In genomic region chr11:72683782-72684200, GRCh38 we compare ENCODE assay signal across 8 cellular contexts. TPM values are rescaled to one million over a fixed set of nuclear protein-coding genes. Genes with fewer than 3 reads are reported as not detected.
DNase-seq lines count a peak whose midpoint lies in the region; ATAC-seq, FAIRE-seq and TF ChIP-seq lines count a peak whose summit lies in the region.

No MANE protein-coding gene starts in this region.

- POLR2A ChIA-PET in HEK293 (lab: Yijun Ruan, JAX): no interaction called here

- TF ChIP-seq EP300 in ovary (IDR thresholded peaks at IDR 0.05) (no peak), upper lobe of left lung (IDR thresholded peaks at IDR 0.05) (no peak)

- peaks cover 11% of the 10 kb centered on the region for H3K36me3 Mint-ChIP-seq in CD4-positive, CD25-positive, alpha-beta regulatory T cell

- TF ChIP-seq POLR2A in ovary (IDR thresholded peaks at IDR 0.05) (no peak), upper lobe of left lung (IDR thresholded peaks at IDR 0.05) (no peak)

- TF ChIP-seq CTCF in HEK293 (tag by site-specific recombination; IDR thresholded peaks at IDR 0.05) (peak; percentile 79), foreskin keratinocyte (conservative IDR thresholded peaks at IDR 0.05) (peak; percentile 80), ovary (IDR thresholded peaks at IDR 0.05) (peak; percentile 61 to 92 (median 86)), upper lobe of left lung (IDR thresholded peaks at IDR 0.05) (peak; percentile 92 to 95 (median 93))

- H3K27ac ChIP-seq in CD4-positive, CD25-positive, alpha-beta regulatory T cell (ENCODE audit: insufficient read depth, low read length, poor library complexity, severe bottlenecking): no peak overlapping the region
- no peak overlapping the region for H3K27ac ChIP-seq in HEK293 (ENCODE audit: extremely low read depth, low read depth, low read length)
- no peak overlapping the region for H3K27ac ChIP-seq in foreskin keratinocyte
- no peak overlapping the region for H3K27ac ChIP-seq in ovary
- peak overlapping the region in 2 of 4 donors; percentile 26 to 40 for H3K27ac ChIP-seq in upper lobe of left lung

- no peak overlapping the region for H3K4me3 ChIP-seq in CD4-positive, CD25-positive, alpha-beta regulatory T cell (ENCODE audit: low read depth, low read length)
- H3K4me3 ChIP-seq in HEK293 (ENCODE audit: low read depth, low read length) (no peak overlapping the region), ovary (no peak overlapping the region), upper lobe of left lung (no peak overlapping the region)

- no peaks in the 10 kb centered on the region for H3K27me3 ChIP-seq in CD4-positive, CD25-positive, alpha-beta regulatory T cell (ENCODE audit: control insufficient read depth, insufficient read depth, low read length)
- peaks cover 19% of the 10 kb centered on the region for H3K27me3 ChIP-seq in foreskin keratinocyte
- H3K27me3 ChIP-seq in ovary: no peaks in the 10 kb centered on the region
- H3K27me3 ChIP-seq in upper lobe of left lung: peaks cover 0 to 2% (median 0%) of the 10 kb centered on the region in 4 donors

- peaks cover 7% of the 10 kb centered on the region for H3K27me3 Mint-ChIP-seq in CD4-positive, CD25-positive, alpha-beta regulatory T cell

- no peaks in the 10 kb centered on the region for H3K9me3 ChIP-seq in CD4-positive, CD25-positive, alpha-beta regulatory T cell (ENCODE audit: control insufficient read depth in 2 of 2, low read length in 2 of 2)
- H3K9me3 ChIP-seq in HEK293 (ENCODE audit: control insufficient read depth, insufficient read depth, low read depth, low read length) (no peaks in the 10 kb centered on the region), ovary (no peaks in the 10 kb centered on the region), upper lobe of left lung (no peaks in the 10 kb centered on the region)

- peak; percentile 64 to 73 for ATAC-seq in CD4-positive, CD25-positive, alpha-beta regulatory T cell (ENCODE audit: low read depth in 2 of 2)
- ATAC-seq in foreskin keratinocyte (peak; percentile 41), upper lobe of left lung (ENCODE audit: low FRiP score in 2 of 2) (peak; percentile 64 to 72), GM19324 (IDR thresholded peaks at IDR 0.05; ENCODE audit: low FRiP score, unreplicated experiment) (no peak)

- peaks cover 18% of the 10 kb centered on the region for H3K36me3 ChIP-seq in CD4-positive, CD25-positive, alpha-beta regulatory T cell (ENCODE audit: control insufficient read depth, insufficient read depth, low read length)
- H3K36me3 ChIP-seq in HEK293 (ENCODE audit: control insufficient read depth in 2 of 2, insufficient read depth in 1 of 2, low read length in 2 of 2): peaks cover 0 to 49% of the 10 kb centered on the region in 2 experiments; a peak in 1 of 3 replicates
- H3K36me3 ChIP-seq in ovary: no peaks in the 10 kb centered on the region
- H3K36me3 ChIP-seq in upper lobe of left lung: peaks cover 9 to 56% (median 44%) of the 10 kb centered on the region in 4 donors

- H3K4me1 ChIP-seq in CD4-positive, CD25-positive, alpha-beta regulatory T cell (ENCODE audit: control insufficient read depth, insufficient read depth, low read length, poor library complexity, severe bottlenecking): no peaks in the 10 kb centered on the region
- H3K4me1 ChIP-seq in HEK293 (ENCODE audit: control insufficient read depth, insufficient read depth, low read length) (no peaks in the 10 kb centered on the region), foreskin keratinocyte (no peaks in the 10 kb centered on the region), ovary (ENCODE audit: insufficient read depth) (no peaks in the 10 kb centered on the region), upper lobe of left lung (peaks cover 8 to 27% (median 14%) of the 10 kb centered on the region in 4 donors)

- peak overlapping the region in 2 of 3 donors; percentile 40 to 56 for H3K27ac Mint-ChIP-seq in CD4-positive, CD25-positive, alpha-beta regulatory T cell

- DNase-seq in CD4-positive, CD25-positive, alpha-beta regulatory T cell: peak; percentile 38 to 58 (median 56)
- DNase-seq in RCC 7860 (ENCODE audit: low spot score) (peak; percentile 7), foreskin keratinocyte (no peak), ovary (peak; percentile 49 to 82 (median 72)), upper lobe of left lung (peak; percentile 65 to 90)
- peak; percentile 38 to 51 for DNase-seq in activated T-helper 1 cell treated with anti-CD3 and anti-CD28 coated beads, Interleukin-2, amount 50 U/mL, for 16 hours (ENCODE audit: low read depth in 1 of 2, low spot score in 1 of 2)

- peaks cover 0 to 22% (median 10%) of the 10 kb centered on the region in 4 donors for H3K4me1 Mint-ChIP-seq in CD4-positive, CD25-positive, alpha-beta regulatory T cell

- 54 to 68% (median 61%) methylated on average over 5 to 7 of the region's 7 CpGs for WGBS in ovary, 3 donors
- WGBS in upper lobe of left lung, 2 donors: 51% methylated on average over 7 of the region's 7 CpGs; no CpG with 5 or more reads in 1 of the 2 donors

- peaks cover 0 to 2% (median 0%) of the 10 kb centered on the region in 7 donors for H3K9me3 Mint-ChIP-seq in CD4-positive, CD25-positive, alpha-beta regulatory T cell

- no peak overlapping the region for H3K4me3 Mint-ChIP-seq in CD4-positive, CD25-positive, alpha-beta regulatory T cell

- FAIRE-seq in RCC 7860 (lab: Jason Lieb, UNC): no peak

- intact Hi-C loops in ovary (cut with DNase I): loop anchor here in 2 of 4 donors (5.0 kb wide), 1 partner anchor 96 kb away; no protein-coding TSS in a partner anchor

- CTCF ChIA-PET in HEK293 (lab: Yijun Ruan, JAX): interaction anchor here (0.5 to 5.1 kb wide), 31 partner anchors 9 to 652 kb away, joined by 3 to 50 read pairs (median 4); partner anchors contain the start of gene PDE2A

TF ChIP-seq in HEK293, 187 proteins besides CTCF, POLR2A, EP300 and RAD21 (continues in another document):
- no peak for TF ChIP-seq ZNF521 (tag by site-specific recombination; IDR thresholded peaks at IDR 0.05)
- TF ChIP-seq, protein P1, sequence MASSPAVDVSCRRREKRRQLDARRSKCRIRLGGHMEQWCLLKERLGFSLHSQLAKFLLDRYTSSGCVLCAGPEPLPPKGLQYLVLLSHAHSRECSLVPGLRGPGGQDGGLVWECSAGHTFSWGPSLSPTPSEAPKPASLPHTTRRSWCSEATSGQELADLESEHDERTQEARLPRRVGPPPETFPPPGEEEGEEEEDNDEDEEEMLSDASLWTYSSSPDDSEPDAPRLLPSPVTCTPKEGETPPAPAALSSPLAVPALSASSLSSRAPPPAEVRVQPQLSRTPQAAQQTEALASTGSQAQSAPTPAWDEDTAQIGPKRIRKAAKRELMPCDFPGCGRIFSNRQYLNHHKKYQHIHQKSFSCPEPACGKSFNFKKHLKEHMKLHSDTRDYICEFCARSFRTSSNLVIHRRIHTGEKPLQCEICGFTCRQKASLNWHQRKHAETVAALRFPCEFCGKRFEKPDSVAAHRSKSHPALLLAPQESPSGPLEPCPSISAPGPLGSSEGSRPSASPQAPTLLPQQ (tag by site-specific recombination; IDR thresholded peaks at IDR 0.05): no peak
- no peak for TF ChIP-seq HOXD13 (CRISPR knock-in tag; IDR thresholded peaks at IDR 0.05; ENCODE audit: borderline replicate concordance)
- no peak for TF ChIP-seq MZF1 (tag by site-specific recombination; IDR thresholded peaks at IDR 0.05; ENCODE audit: borderline replicate concordance)
- TF ChIP-seq KLF16 (tag by site-specific recombination; IDR thresholded peaks at IDR 0.05): no peak
- 0 out of 2 replicates have a peak, but pooled peaks have one; percentile 21 for TF ChIP-seq ZBTB17 (tag by site-specific recombination; IDR thresholded peaks at IDR 0.05)
- TF ChIP-seq GLIS2 (tag by site-specific recombination; IDR thresholded peaks at IDR 0.05): peak; percentile 67
- TF ChIP-seq, protein P2, sequence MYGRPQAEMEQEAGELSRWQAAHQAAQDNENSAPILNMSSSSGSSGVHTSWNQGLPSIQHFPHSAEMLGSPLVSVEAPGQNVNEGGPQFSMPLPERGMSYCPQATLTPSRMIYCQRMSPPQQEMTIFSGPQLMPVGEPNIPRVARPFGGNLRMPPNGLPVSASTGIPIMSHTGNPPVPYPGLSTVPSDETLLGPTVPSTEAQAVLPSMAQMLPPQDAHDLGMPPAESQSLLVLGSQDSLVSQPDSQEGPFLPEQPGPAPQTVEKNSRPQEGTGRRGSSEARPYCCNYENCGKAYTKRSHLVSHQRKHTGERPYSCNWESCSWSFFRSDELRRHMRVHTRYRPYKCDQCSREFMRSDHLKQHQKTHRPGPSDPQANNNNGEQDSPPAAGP (tag by site-specific recombination; IDR thresholded peaks at IDR 0.05): no peak
- TF ChIP-seq ZNF768 (tag by site-specific recombination; IDR thresholded peaks at IDR 0.05): no peak
- peak; percentile 15; the same call in 1 of the 2 replicates for TF ChIP-seq SCRT2 (tag by site-specific recombination; IDR thresholded peaks at IDR 0.05)
- TF ChIP-seq ZNF350 (tag by site-specific recombination; IDR thresholded peaks at IDR 0.05): no peak
- TF ChIP-seq GLI4 (tag by site-specific recombination; IDR thresholded peaks at IDR 0.05): no peak
- TF ChIP-seq ZNF624 (tag by site-specific recombination; IDR thresholded peaks at IDR 0.05): no peak
- TF ChIP-seq ZNF560 (tag by site-specific recombination; IDR thresholded peaks at IDR 0.05; ENCODE audit: borderline replicate concordance): no peak
- TF ChIP-seq PATZ1 (tag by site-specific recombination; IDR thresholded peaks at IDR 0.05): 0 out of 2 replicates have a peak, but pooled peaks have one; percentile 21
- TF ChIP-seq ZNF654 (tag by site-specific recombination; IDR thresholded peaks at IDR 0.05; ENCODE audit: low read depth): peak; percentile 51

RNA-seq across cellular contexts. Expression of gene PDE2A, which starts 9.6 kb away (rescaled TPM):
- 6.7 TPM for total RNA-seq in CD4-positive, CD25-positive, alpha-beta regulatory T cell
- not detected for polyA plus RNA-seq in CD4-positive, CD25-positive, alpha-beta regulatory T cell
- total RNA-seq in foreskin keratinocyte (1.4 and 1.8 TPM in 2 replicates), ovary (10 to 100 TPM in 6 of 7 donors, 1 to 10 TPM in 1; 8.3 to 28.8 (median 11.4) TPM), upper lobe of left lung (10 to 100 TPM in 4 of 6 donors, 1 to 10 TPM in 2; 4.7 to 46.1 (median 16.7) TPM)
- polyA plus RNA-seq in foreskin keratinocyte (1.2 and 1.4 TPM in 2 replicates), ovary (10 to 100 TPM; 17.6 to 44.0 TPM)

Comparison
In these comparisons a context has a peak if more than half of its experiments do, and no peak if none do; other contexts are left out.
1. DNase-seq: peak in CD4-positive, CD25-positive, alpha-beta regulatory T cell (3 of 3), RCC 7860 (single experiment), activated T-helper 1 cell treated with anti-CD3 and anti-CD28 coated beads, Interleukin-2, amount 50 U/mL, for 16 hours (2 of 2), ovary (5 of 5) and upper lobe of left lung (2 of 2); none in foreskin keratinocyte (0 of 2).
2. Peak in every context shown above with its lines, with median percentiles within 50 percentile points of each other: CTCF ChIP-seq.